In the genomic region with DNA sequence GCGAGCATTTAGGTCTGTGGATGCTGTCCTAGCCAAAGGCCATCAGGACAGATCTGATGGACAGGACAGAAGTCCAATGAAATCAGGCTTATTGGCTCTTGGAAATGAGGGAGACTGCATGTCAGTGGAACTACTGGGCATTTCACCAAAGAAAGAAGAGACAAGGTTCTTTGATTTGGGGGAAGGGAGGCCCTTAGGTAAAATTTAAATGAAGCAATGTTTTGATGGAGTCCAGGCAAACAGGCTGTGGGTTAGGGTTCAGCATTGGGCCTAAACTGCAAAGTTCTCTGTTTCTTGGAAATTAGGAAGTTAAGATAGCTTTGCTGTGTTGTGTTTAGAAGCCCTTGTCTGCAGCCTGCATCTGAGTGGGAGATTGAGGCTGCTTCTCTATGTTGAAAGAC, we compare ENCODE assay signal across 14 cellular contexts. TPM values are rescaled to one million over a fixed set of nuclear protein-coding genes. Genes with fewer than 3 reads are reported as not detected.
A peak's percentile ranks its signal among the peaks of the same experiment; 100 is the strongest.
DNase-seq lines count a peak whose midpoint lies in the region; ATAC-seq and TF ChIP-seq lines count a peak whose summit lies in the region.
"Had no signal": no experiment of that assay in that cellular context is flagged by ENCODE, and none has a peak within 500 bp of the region (broad histone marks: within the 10 kb centered on the region; RNA-seq: fewer than 3 reads in every experiment).

No MANE protein-coding gene starts in this region.

- intact Hi-C loops in right lobe of liver (cut with DNase I) (no loop called here), Calu3 (cut with micrococcal nuclease; ENCODE audit: unreplicated experiment) (loop anchor here (2.0 kb wide), 1 partner anchor 493 kb away; no protein-coding TSS in a partner anchor), adrenal gland (cut with DNase I) (loop anchor here in 1 of 2 donors (5.0 to 10.0 kb wide), 2 partner anchors 47 to 495 kb away; a partner anchor contains a TSS)

- H3K4me1 ChIP-seq in HUES48 (ENCODE audit: control insufficient read depth, insufficient read depth, low read length) (peaks cover 24% of the 10 kb centered on the region), right lobe of liver (peaks cover 0 to 10% (median 4%) of the 10 kb centered on the region in 4 donors), adrenal gland (replicated peaks in 1 of 2) (no peaks in the 10 kb centered on the region)

- WGBS in right lobe of liver (ENCODE audit: insufficient coverage, low coverage, low lambda C conversion rate, missing lambda C conversion rate) = 33% methylated on average over 1 of the region's 1 CpG
- 82 to 98% (median 92%) methylated on average over 1 of the region's 1 CpG for WGBS in adrenal gland, 4 donors

- H3K36me3 Mint-ChIP-seq in WTC11 = peaks cover 7% of the 10 kb centered on the region
- H3K36me3 Mint-ChIP-seq in Calu3 (ENCODE audit: insufficient read depth, unreplicated experiment) = peaks cover 4% of the 10 kb centered on the region

- H3K9me3 Mint-ChIP-seq in WTC11 (peaks cover 9% of the 10 kb centered on the region), Calu3 (ENCODE audit: low read depth, unreplicated experiment) (no peaks in the 10 kb centered on the region)
- H3K9me3 Mint-ChIP-seq: activated T-helper 17 cell treated with anti-CD3 and anti-CD28 coated beads, Interleukin-2, amount 50 U/mL, for 72 hours; stimulated activated naive CD8-positive, alpha-beta T cell treated with anti-CD3 and anti-CD28 coated beads, Interleukin-15, Interleukin-2, amounts not matched to agents 100 ng/mL and 50 ng/mL, for 24 hours had no signal

- BruUV-seq in Calu3 (replicated peaks; lab: Mats Ljungman, UMichigan) = no TSS peak

- no peak for TF ChIP-seq CTCF in WTC11 (IDR thresholded peaks at IDR 0.05)
- no peak for TF ChIP-seq CTCF in right lobe of liver (IDR thresholded peaks at IDR 0.05)
- TF ChIP-seq CTCF in Calu3 (IDR thresholded peaks at IDR 0.05; ENCODE audit: unreplicated experiment) = no peak
- no peak for TF ChIP-seq CTCF in adrenal gland (IDR thresholded peaks at IDR 0.05)

- peaks cover 18% of the 10 kb centered on the region for H3K27me3 Mint-ChIP-seq in WTC11 (ENCODE audit: low read depth)
- no peaks in the 10 kb centered on the region for H3K27me3 Mint-ChIP-seq in Calu3 (ENCODE audit: unreplicated experiment)
- H3K27me3 Mint-ChIP-seq: activated T-helper 17 cell treated with anti-CD3 and anti-CD28 coated beads, Interleukin-2, amount 50 U/mL, for 72 hours; stimulated activated naive CD8-positive, alpha-beta T cell treated with anti-CD3 and anti-CD28 coated beads, Interleukin-15, Interleukin-2, amounts not matched to agents 100 ng/mL and 50 ng/mL, for 24 hours had no signal

- H3K27ac ChIP-seq in HUES48 (ENCODE audit: low read depth, low read length) (peak overlapping the region; percentile 65), right lobe of liver (no peak overlapping the region), adrenal gland (peak overlapping the region in 1 of 5 donors; percentile 29)
- H3K27ac ChIP-seq: BLaER1 had no signal

- H3K4me1 Mint-ChIP-seq in WTC11 (peaks cover 60% of the 10 kb centered on the region), Calu3 (ENCODE audit: low read depth, unreplicated experiment) (peaks cover 34% of the 10 kb centered on the region)

- H3K4me3 Mint-ChIP-seq in WTC11 (peak overlapping the region; percentile 57), Calu3 (ENCODE audit: low read depth, unreplicated experiment) (no peak overlapping the region)
- H3K4me3 Mint-ChIP-seq: activated T-helper 17 cell treated with anti-CD3 and anti-CD28 coated beads, Interleukin-2, amount 50 U/mL, for 72 hours; stimulated activated naive CD8-positive, alpha-beta T cell treated with anti-CD3 and anti-CD28 coated beads, Interleukin-15, Interleukin-2, amounts not matched to agents 100 ng/mL and 50 ng/mL, for 24 hours had no signal

- H3K4me3 ChIP-seq in HUES48 (ENCODE audit: low read depth, low read length) (no peak overlapping the region), right lobe of liver (no peak overlapping the region), adrenal gland (no peak overlapping the region)
- H3K4me3 ChIP-seq: BLaER1 had no signal

- no peaks in the 10 kb centered on the region for H3K36me3 ChIP-seq in HUES48 (ENCODE audit: control insufficient read depth, insufficient read depth, low read length)
- H3K36me3 ChIP-seq in right lobe of liver = no peaks in the 10 kb centered on the region
- no peaks in the 10 kb centered on the region for H3K36me3 ChIP-seq in adrenal gland (replicated peaks in 1 of 2)
- H3K36me3 ChIP-seq: BLaER1 had no signal

- no peaks in the 10 kb centered on the region for H3K27me3 ChIP-seq in HUES48 (ENCODE audit: control insufficient read depth, insufficient read depth, low read length)
- no peaks in the 10 kb centered on the region for H3K27me3 ChIP-seq in right lobe of liver
- H3K27me3 ChIP-seq in adrenal gland = no peaks in the 10 kb centered on the region
- H3K27me3 ChIP-seq: BLaER1 had no signal

- POLR2A ChIA-PET in WTC11 (lab: Charles Lee) = no interaction called here

- H3K9me3 ChIP-seq in HUES48 (ENCODE audit: control insufficient read depth, insufficient read depth, low read length) = no peaks in the 10 kb centered on the region
- H3K9me3 ChIP-seq in right lobe of liver = no peaks in the 10 kb centered on the region
- H3K9me3 ChIP-seq in adrenal gland (replicated peaks in 1 of 3) = no peaks in the 10 kb centered on the region
- H3K9me3 ChIP-seq: BLaER1 had no signal

- TF ChIP-seq POLR2A in right lobe of liver (IDR thresholded peaks at IDR 0.05) (no peak), adrenal gland (IDR thresholded peaks at IDR 0.05) (no peak)

- no peak overlapping the region for H3K9ac ChIP-seq in HUES48 (ENCODE audit: low read depth, low read length)
- H3K9ac ChIP-seq: BLaER1 had no signal

- ATAC-seq in WTC11 = peak; percentile 25
- peak; percentile 78 to 90 (median 86) for ATAC-seq in right lobe of liver
- no peak for ATAC-seq in HG03135 (IDR thresholded peaks at IDR 0.05; ENCODE audit: unreplicated experiment)
- ATAC-seq: activated CD4-positive, CD25-positive, alpha-beta regulatory T cell treated with anti-CD3 and anti-CD28 coated beads, Interleukin-2, amount 50 U/mL, for 24 hours; activated T-helper 17 cell treated with anti-CD3 and anti-CD28 coated beads, Interleukin-2, amount 50 U/mL, for 72 hours had no signal

- peak; percentile 13 for DNase-seq in Ammon's horn (ENCODE audit: low spot score)
- no peak for DNase-seq in WTC11 (ENCODE audit: low spot score)
- DNase-seq in right lobe of liver = peak in 1 of 3 donors; percentile 66
- no peak for DNase-seq in nucleus accumbens (lab: John Stamatoyannopoulos, UW)
- DNase-seq in Calu3 = no peak
- no peak for DNase-seq in adrenal gland
- DNase-seq: NCI-H510A, retina had no signal

- CTCF ChIA-PET in WTC11 (lab: Charles Lee) = interaction anchor here (1.0 to 1.6 kb wide), 2 partner anchors 10 to 31 kb away, joined by 3 to 4 read pairs; no protein-coding TSS in a partner anchor
- CTCF ChIA-PET in Calu3 (lab: Charles Lee) = no interaction called here

- H3K27ac Mint-ChIP-seq in WTC11 (peak overlapping the region; percentile 54; the same call in 1 of the 2 replicates), Calu3 (ENCODE audit: unreplicated experiment) (no peak overlapping the region)
- H3K27ac Mint-ChIP-seq: activated T-helper 17 cell treated with anti-CD3 and anti-CD28 coated beads, Interleukin-2, amount 50 U/mL, for 72 hours; stimulated activated naive CD8-positive, alpha-beta T cell treated with anti-CD3 and anti-CD28 coated beads, Interleukin-15, Interleukin-2, amounts not matched to agents 100 ng/mL and 50 ng/mL, for 24 hours had no signal

TF ChIP-seq in WTC11, 78 proteins besides CTCF, POLR2A, EP300 and RAD21 (continues in another document):
- no peak for TF ChIP-seq GRHL2 (CRISPR knock-in tag; IDR thresholded peaks at IDR 0.05; ENCODE audit: insufficient replicate concordance, severe bottlenecking)
- TF ChIP-seq NR3C1 (CRISPR knock-in tag; conservative IDR thresholded peaks at IDR 0.05; ENCODE audit: low read depth) = no peak
- no peak for TF ChIP-seq ZNF219 (CRISPR knock-in tag; IDR thresholded peaks at IDR 0.05; ENCODE audit: borderline replicate concordance)
- TF ChIP-seq, protein P1, sequence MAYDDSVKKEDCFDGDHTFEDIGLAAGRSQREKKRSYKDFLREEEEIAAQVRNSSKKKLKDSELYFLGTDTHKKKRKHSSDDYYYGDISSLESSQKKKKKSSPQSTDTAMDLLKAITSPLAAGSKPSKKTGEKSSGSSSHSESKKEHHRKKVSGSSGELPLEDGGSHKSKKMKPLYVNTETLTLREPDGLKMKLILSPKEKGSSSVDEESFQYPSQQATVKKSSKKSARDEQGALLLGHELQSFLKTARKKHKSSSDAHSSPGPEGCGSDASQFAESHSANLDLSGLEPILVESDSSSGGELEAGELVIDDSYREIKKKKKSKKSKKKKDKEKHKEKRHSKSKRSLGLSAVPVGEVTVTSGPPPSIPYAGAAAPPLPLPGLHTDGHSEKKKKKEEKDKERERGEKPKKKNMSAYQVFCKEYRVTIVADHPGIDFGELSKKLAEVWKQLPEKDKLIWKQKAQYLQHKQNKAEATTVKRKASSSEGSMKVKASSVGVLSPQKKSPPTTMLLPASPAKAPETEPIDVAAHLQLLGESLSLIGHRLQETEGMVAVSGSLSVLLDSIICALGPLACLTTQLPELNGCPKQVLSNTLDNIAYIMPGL (CRISPR knock-in tag; IDR thresholded peaks at IDR 0.05) = no peak
- TF ChIP-seq ZNF671 (CRISPR knock-in tag; IDR thresholded peaks at IDR 0.05) = no peak
- no peak for TF ChIP-seq ETV6 (CRISPR knock-in tag; IDR thresholded peaks at IDR 0.05)

RNA-seq across cellular contexts. Expression of a gene that starts 31.6 kb away (rescaled TPM):
- total RNA-seq in WTC11 (2021) = 25.6 to 30.0 TPM (median 28.4 TPM) in 3 replicates
- 10 to 100 TPM; 20.3 to 45.4 (median 32.2) TPM for total RNA-seq in right lobe of liver
- 69.0 and 79.8 TPM in 2 replicates for total RNA-seq in Calu3 (2022)
- total RNA-seq in adrenal gland = 10 to 100 TPM; 38.4 to 98.4 (median 59.0) TPM
- polyA plus RNA-seq in adrenal gland = 10 to 100 TPM; 31.5 to 48.5 (median 39.5) TPM

RNA-seq across cellular contexts. Expression of a gene that starts 47.2 kb away (rescaled TPM):
- total RNA-seq in WTC11 (2021) (1.1 to 1.7 TPM (median 1.6 TPM) in 3 replicates), right lobe of liver (under 1 TPM in 1 of 6 experiments, not detected in 5; 0.20 TPM), Calu3 (2022) (1.3 and 2.4 TPM in 2 replicates), adrenal gland (under 1 TPM in 2 of 8 donors, not detected in 6; 0.25 to 0.55 TPM)
- under 1 TPM in 1 of 3 donors, not detected in 2; 0.02 TPM for polyA plus RNA-seq in adrenal gland
- total RNA-seq: activated T-helper 17 cell treated with anti-CD3 and anti-CD28 coated beads, Interleukin-2, amount 50 U/mL, for 72 hours had no signal
